Comparison of ENCODE assay signal across 22 cellular contexts in genomic region chr7:16353226-16353625, GRCh38.
"Had no signal": no experiment of that assay in that cellular context is flagged by ENCODE, and none has a peak within 500 bp of the region (broad histone marks: within the 10 kb centered on the region; RNA-seq: fewer than 3 reads in every experiment).

No MANE protein-coding gene starts in this region.

- ATAC-seq: effector memory CD8-positive, alpha-beta T cell; esophagus mucosa; foreskin keratinocyte; gastrocnemius medialis; gastroesophageal sphincter; heart left ventricle; heart right ventricle had no signal

- H3K27ac Mint-ChIP-seq: dendritic cell treated with granulocyte-macrophage colony-stimulating factor and Interleukin-4, amounts not matched to agents 40 ng/mL and 50 ng/mL, for 4 days; effector memory CD8-positive, alpha-beta T cell; endodermal cell had no signal

- H3K4me3 Mint-ChIP-seq: dendritic cell treated with granulocyte-macrophage colony-stimulating factor and Interleukin-4, amounts not matched to agents 40 ng/mL and 50 ng/mL, for 4 days; effector memory CD8-positive, alpha-beta T cell; endodermal cell had no signal

- DNase-seq: colonic mucosa; cortex of kidney; dermis blood vessel endothelial cell; dorsolateral prefrontal cortex; effector CD4-positive, alpha-beta T cell; effector CD8-positive, alpha-beta T cell; effector memory CD4-positive, alpha-beta T cell; effector memory CD8-positive, alpha-beta T cell; endodermal cell; erythroblast; esophagus squamous epithelium; foreskin fibroblast; foreskin keratinocyte; foreskin melanocyte; gastrocnemius medialis; glutamatergic neuron; head of caudate nucleus; heart left ventricle; heart right ventricle had no signal

- H3K27me3 Mint-ChIP-seq: dendritic cell treated with granulocyte-macrophage colony-stimulating factor and Interleukin-4, amounts not matched to agents 40 ng/mL and 50 ng/mL, for 4 days; effector memory CD8-positive, alpha-beta T cell had no signal
